In genomic region chr3:102299125-102299877, GRCh38 we compare ENCODE assay signal across 16 cellular contexts.
DNase-seq lines count a peak whose midpoint lies in the region; ATAC-seq and TF ChIP-seq lines count a peak whose summit lies in the region.
"Had no signal": no experiment of that assay in that cellular context is flagged by ENCODE, and none has a peak within 500 bp of the region (broad histone marks: within the 10 kb centered on the region; RNA-seq: fewer than 3 reads in every experiment).

No MANE protein-coding gene starts in this region.

- H3K27me3 ChIP-seq in breast epithelium: no peaks in the 10 kb centered on the region
- H3K27me3 ChIP-seq: sigmoid colon, vagina had no signal

- intact Hi-C loops in MCF 10A (cut with micrococcal nuclease): no loop called here
- intact Hi-C loops in breast epithelium (cut with DNase I; ENCODE audit: low total_unique reads): no loop called here

- no peak overlapping the region for H3K27ac ChIP-seq in breast epithelium
- H3K27ac ChIP-seq: sigmoid colon, vagina had no signal

- H3K4me1 Mint-ChIP-seq in MCF 10A (ENCODE audit: insufficient read depth, unreplicated experiment): peaks cover 34% of the 10 kb centered on the region
- peaks cover 11% of the 10 kb centered on the region for H3K4me1 Mint-ChIP-seq in activated CD8-positive, alpha-beta T cell treated with anti-CD3 and anti-CD28 coated beads, Interleukin-2, amount 10 ng/mL, durations not matched to agents 7 days and 5 days (ENCODE audit: low read depth)
- H3K4me1 Mint-ChIP-seq: B cell, nephron had no signal

- H3K9me3 ChIP-seq in breast epithelium: no peaks in the 10 kb centered on the region
- H3K9me3 ChIP-seq: sigmoid colon, vagina had no signal

- CTCF ChIA-PET in MCF 10A (lab: Yijun Ruan, JAX): no interaction called here
- CTCF ChIA-PET in activated CD8-positive, alpha-beta T cell treated with anti-CD3 and anti-CD28 coated beads, Interleukin-2, amount 10 ng/mL, durations not matched to agents 7 days and 5 days (lab: Charles Lee): no interaction called here

- TSS peak; percentile 84 for BruUV-seq in MCF 10A (replicated peaks; lab: Mats Ljungman, UMichigan)

- no peak overlapping the region for H3K4me3 Mint-ChIP-seq in MCF 10A (ENCODE audit: unreplicated experiment)
- no peak overlapping the region for H3K4me3 Mint-ChIP-seq in activated CD8-positive, alpha-beta T cell treated with anti-CD3 and anti-CD28 coated beads, Interleukin-2, amount 10 ng/mL, durations not matched to agents 7 days and 5 days
- H3K4me3 Mint-ChIP-seq: B cell, H9, nephron had no signal

- peak; percentile 72 for ATAC-seq in HG03432 (IDR thresholded peaks at IDR 0.05; ENCODE audit: unreplicated experiment)
- ATAC-seq in activated CD8-positive, alpha-beta T cell treated with anti-CD3 and anti-CD28 coated beads, Interleukin-2, amount 10 ng/mL, durations not matched to agents 7 days and 5 days: peak; percentile 51

- no peak overlapping the region for H3K4me3 ChIP-seq in breast epithelium
- H3K4me3 ChIP-seq: sigmoid colon, vagina had no signal

- no peaks in the 10 kb centered on the region for H3K27me3 Mint-ChIP-seq in MCF 10A (ENCODE audit: insufficient read depth, unreplicated experiment)
- peaks cover 14% of the 10 kb centered on the region for H3K27me3 Mint-ChIP-seq in activated CD8-positive, alpha-beta T cell treated with anti-CD3 and anti-CD28 coated beads, Interleukin-2, amount 10 ng/mL, durations not matched to agents 7 days and 5 days (ENCODE audit: low read depth)

- POLR2A ChIA-PET in MCF 10A (lab: Yijun Ruan, JAX): no interaction called here
- POLR2A ChIA-PET in activated CD8-positive, alpha-beta T cell treated with anti-CD3 and anti-CD28 coated beads, Interleukin-2, amount 10 ng/mL, durations not matched to agents 7 days and 5 days (lab: Charles Lee): no interaction called here

- no peaks in the 10 kb centered on the region for H3K4me1 ChIP-seq in breast epithelium
- H3K4me1 ChIP-seq: sigmoid colon, vagina had no signal

- TF ChIP-seq POLR2A in breast epithelium (IDR thresholded peaks at IDR 0.05): no peak

- H3K36me3 Mint-ChIP-seq in MCF 10A (ENCODE audit: insufficient read depth, unreplicated experiment): no peaks in the 10 kb centered on the region
- peaks cover 7% of the 10 kb centered on the region for H3K36me3 Mint-ChIP-seq in activated CD8-positive, alpha-beta T cell treated with anti-CD3 and anti-CD28 coated beads, Interleukin-2, amount 10 ng/mL, durations not matched to agents 7 days and 5 days (ENCODE audit: low read depth)

- peak overlapping the region; percentile 93 for H3K27ac Mint-ChIP-seq in MCF 10A (ENCODE audit: low read depth, unreplicated experiment)
- H3K27ac Mint-ChIP-seq in activated CD8-positive, alpha-beta T cell treated with anti-CD3 and anti-CD28 coated beads, Interleukin-2, amount 10 ng/mL, durations not matched to agents 7 days and 5 days: peak overlapping the region; percentile 4
- H3K27ac Mint-ChIP-seq: B cell, H9, nephron had no signal

- peak; percentile 84 for DNase-seq in MCF 10A (ENCODE audit: unreplicated experiment)
- no peak for DNase-seq in breast epithelium (ENCODE audit: low spot score in 2 of 2)
- DNase-seq in activated CD8-positive, alpha-beta T cell treated with anti-CD3 and anti-CD28 coated beads, Interleukin-2, amount 10 ng/mL, durations not matched to agents 7 days and 5 days: peak; percentile 30
- DNase-seq in effector CD8-positive, alpha-beta T cell (lab: John Stamatoyannopoulos, UW): no peak
- DNase-seq in foreskin melanocyte: no peak
- no peak for DNase-seq in SHP77 (lab: John Stamatoyannopoulos, UW)
- DNase-seq in NCI-H2107 treated with DMSO at 0.1 percent for 48 hours (lab: John Stamatoyannopoulos, UW; ENCODE audit: unreplicated experiment): no peak
- DNase-seq: DMS153; H9; hippocampal formation; sigmoid colon; stimulated activated naive CD4-positive, alpha-beta T cell had no signal

- H3K9me3 Mint-ChIP-seq in MCF 10A (ENCODE audit: unreplicated experiment): no peaks in the 10 kb centered on the region
- no peaks in the 10 kb centered on the region for H3K9me3 Mint-ChIP-seq in activated CD8-positive, alpha-beta T cell treated with anti-CD3 and anti-CD28 coated beads, Interleukin-2, amount 10 ng/mL, durations not matched to agents 7 days and 5 days (ENCODE audit: insufficient read depth)

- H3K36me3 ChIP-seq in breast epithelium: no peaks in the 10 kb centered on the region
- H3K36me3 ChIP-seq: sigmoid colon, vagina had no signal

- no peak for TF ChIP-seq CTCF in MCF 10A (IDR thresholded peaks at IDR 0.05; ENCODE audit: unreplicated experiment)
- no peak for TF ChIP-seq CTCF in breast epithelium (IDR thresholded peaks at IDR 0.05)

Comparison
In these comparisons a context has a peak if more than half of its experiments do, and no peak if none do; other contexts are left out.
1. DNase-seq: peak in MCF 10A (single experiment) and activated CD8-positive, alpha-beta T cell treated with anti-CD3 and anti-CD28 coated beads, Interleukin-2, amount 10 ng/mL, durations not matched to agents 7 days and 5 days (single experiment); none in breast epithelium (0 of 2), effector CD8-positive, alpha-beta T cell (single experiment), foreskin melanocyte (single experiment), SHP77 (0 of 2) and NCI-H2107 treated with DMSO at 0.1 percent for 48 hours (single experiment).